In genomic region chr5:63648376-63648775, GRCh38 we compare ENCODE assay signal across 28 cellular contexts.
"Had no signal": no experiment of that assay in that cellular context is flagged by ENCODE, and none has a peak within 500 bp of the region (broad histone marks: within the 10 kb centered on the region; RNA-seq: fewer than 3 reads in every experiment).

No MANE protein-coding gene starts in this region.

- DNase-seq: dorsolateral prefrontal cortex; effector CD4-positive, alpha-beta T cell; foreskin fibroblast; gastrocnemius medialis; head of caudate nucleus; left cardiac atrium; left lung; mesenchymal stem cell; midbrain; naive thymus-derived CD4-positive, alpha-beta T cell; right lobe of liver; stimulated activated CD4-positive, alpha-beta T cell treated with anti-CD3 and anti-CD28 coated beads, Interleukin-12 subunit alpha, Interleukin-12 subunit beta, amount 100 ng/mL, for 4 hours; stimulated activated CD4-positive, alpha-beta T cell treated with anti-CD3 and anti-CD28 coated beads, Interleukin-1b, Interleukin-23, amount 100 ng/mL, for 48 hours; stimulated activated CD4-positive, alpha-beta T cell treated with anti-CD3 and anti-CD28 coated beads, Interleukin-4, amount 100 ng/mL, for 1 hour; stimulated activated CD8-positive, alpha-beta memory T cell treated with anti-CD3 and anti-CD28 coated beads, Interleukin-4, amount 100 ng/mL, for 48 hours; stimulated activated naive CD4-positive, alpha-beta T cell; stomach; thyroid gland; trophoblast cell had no signal

- H3K4me2 ChIP-seq: hepatocyte, neural progenitor cell, smooth muscle cell had no signal

- H3K9me3 Mint-ChIP-seq: nephron, neural progenitor cell had no signal

- H3K79me2 ChIP-seq: hepatocyte, parathyroid adenoma had no signal

- H3K27me3 Mint-ChIP-seq: naive thymus-derived CD4-positive, alpha-beta T cell; progenitor cell of endocrine pancreas had no signal

- ATAC-seq: esophagus mucosa; gastrocnemius medialis; left cardiac atrium; left lung; naive thymus-derived CD4-positive, alpha-beta T cell; right lobe of liver had no signal

- H3K4me3 ChIP-seq: dorsolateral prefrontal cortex, gastrocnemius medialis, hepatocyte, left lung, neural progenitor cell, right lobe of liver, smooth muscle cell, stomach, thyroid gland had no signal

- H3K27ac ChIP-seq: dorsolateral prefrontal cortex, epithelial cell of prostate, gastrocnemius medialis, hepatocyte, left lung, neural progenitor cell, parathyroid adenoma, right lobe of liver, stomach, thyroid gland had no signal

- H3K36me3 Mint-ChIP-seq: naive thymus-derived CD4-positive, alpha-beta T cell; neural progenitor cell had no signal

- H2AFZ ChIP-seq: hepatocyte, neural progenitor cell, parathyroid adenoma had no signal

- H3K4me1 Mint-ChIP-seq: naive thymus-derived CD4-positive, alpha-beta T cell; nephron; neural progenitor cell had no signal

- H3K36me3 ChIP-seq: gastrocnemius medialis, left lung, neural progenitor cell, right lobe of liver, stomach, thyroid gland had no signal

- H3K4me3 Mint-ChIP-seq: naive thymus-derived CD4-positive, alpha-beta T cell; nephron; neural progenitor cell had no signal

- FAIRE-seq: islet of Langerhans had no signal

- H3K9me3 ChIP-seq: gastrocnemius medialis, right lobe of liver, stomach, thyroid gland had no signal

- H3K27me3 ChIP-seq: dorsolateral prefrontal cortex, gastrocnemius medialis, hepatocyte, left lung, neural progenitor cell, right lobe of liver, stomach, thyroid gland had no signal

- H3K4me1 ChIP-seq: gastrocnemius medialis, left lung, parathyroid adenoma, right lobe of liver, stomach, thyroid gland had no signal

- H3K9ac ChIP-seq: neural progenitor cell, parathyroid adenoma had no signal

- H3K27ac Mint-ChIP-seq: naive thymus-derived CD4-positive, alpha-beta T cell; nephron; neural progenitor cell; progenitor cell of endocrine pancreas had no signal
